2 cellular contexts compared by ENCODE assay signal in the genomic region with DNA sequence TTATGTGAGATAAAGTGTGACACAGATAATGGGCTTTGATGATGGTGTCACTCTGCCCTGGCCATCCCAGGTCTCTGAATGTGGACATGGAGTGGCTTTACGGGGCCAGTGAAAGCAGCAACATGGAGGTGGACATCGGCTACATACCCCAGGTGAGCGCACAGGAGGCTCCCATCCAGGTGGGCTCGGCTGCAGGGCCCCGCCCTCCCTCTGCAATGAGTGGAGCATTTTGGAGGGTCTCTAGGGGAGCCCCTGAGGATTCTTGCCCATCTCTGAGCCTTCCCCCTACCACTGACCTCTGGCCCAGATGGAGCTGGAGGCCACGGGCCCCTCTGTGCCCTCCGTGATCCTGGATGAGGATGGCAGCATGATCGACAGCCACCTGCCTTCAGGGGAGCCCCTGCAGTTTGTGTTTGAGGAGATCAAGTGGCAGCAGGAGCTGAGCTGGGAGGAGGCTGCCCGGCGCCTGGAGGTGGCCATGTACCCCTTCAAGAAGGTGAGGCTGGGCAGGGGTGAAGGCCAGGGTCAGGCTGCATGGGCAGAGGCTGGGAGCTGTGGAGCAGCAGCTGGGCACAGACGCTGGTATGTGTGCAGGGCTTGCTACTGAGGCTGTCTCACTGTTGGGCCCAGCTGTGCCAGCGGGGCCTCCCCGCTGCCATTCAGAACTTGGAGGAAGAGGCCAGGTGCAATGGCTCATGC.
TF ChIP-seq lines count a peak whose summit lies in the region.

No MANE protein-coding gene starts in this region.

TF ChIP-seq in K562, 482 proteins besides CTCF, POLR2A, EP300 and RAD21:
- TF ChIP-seq STAG1 (CRISPR knock-in tag; IDR thresholded peaks at IDR 0.05; ENCODE audit: borderline replicate concordance) (0 out of 2 replicates have a peak, but pooled peaks have one; percentile 7), RBFOX2 (IDR thresholded peaks at IDR 0.05; ENCODE audit: low read depth, low read length) (peak; percentile 7; the same call in 1 of the 2 replicates), SMARCB1 (IDR thresholded peaks at IDR 0.05; ENCODE audit: insufficient read length, low read depth) (no peak), FOXP1 (CRISPR knock-in tag; IDR thresholded peaks at IDR 0.05) (no peak), BHLHE40 (IDR thresholded peaks at IDR 0.05; ENCODE audit: low read length) (no peak), SRSF1 (IDR thresholded peaks at IDR 0.05; ENCODE audit: low read depth, low read length) (no peak), POLR2G (IDR thresholded peaks at IDR 0.05; ENCODE audit: low read depth, low read length) (peak; percentile 55; the same call in 1 of the 2 replicates), NR2C2 (CRISPR knock-in tag; IDR thresholded peaks at IDR 0.05) (no peak), NR2C2 (tag; IDR thresholded peaks at IDR 0.05) (no peak), ZNF75A (CRISPR knock-in tag; IDR thresholded peaks at IDR 0.05) (no peak)
- TF ChIP-seq, protein P1, sequence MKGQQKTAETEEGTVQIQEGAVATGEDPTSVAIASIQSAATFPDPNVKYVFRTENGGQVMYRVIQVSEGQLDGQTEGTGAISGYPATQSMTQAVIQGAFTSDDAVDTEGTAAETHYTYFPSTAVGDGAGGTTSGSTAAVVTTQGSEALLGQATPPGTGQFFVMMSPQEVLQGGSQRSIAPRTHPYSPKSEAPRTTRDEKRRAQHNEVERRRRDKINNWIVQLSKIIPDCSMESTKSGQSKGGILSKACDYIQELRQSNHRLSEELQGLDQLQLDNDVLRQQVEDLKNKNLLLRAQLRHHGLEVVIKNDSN (CRISPR knock-in tag; IDR thresholded peaks at IDR 0.05) = no peak
- TF ChIP-seq, protein P2, sequence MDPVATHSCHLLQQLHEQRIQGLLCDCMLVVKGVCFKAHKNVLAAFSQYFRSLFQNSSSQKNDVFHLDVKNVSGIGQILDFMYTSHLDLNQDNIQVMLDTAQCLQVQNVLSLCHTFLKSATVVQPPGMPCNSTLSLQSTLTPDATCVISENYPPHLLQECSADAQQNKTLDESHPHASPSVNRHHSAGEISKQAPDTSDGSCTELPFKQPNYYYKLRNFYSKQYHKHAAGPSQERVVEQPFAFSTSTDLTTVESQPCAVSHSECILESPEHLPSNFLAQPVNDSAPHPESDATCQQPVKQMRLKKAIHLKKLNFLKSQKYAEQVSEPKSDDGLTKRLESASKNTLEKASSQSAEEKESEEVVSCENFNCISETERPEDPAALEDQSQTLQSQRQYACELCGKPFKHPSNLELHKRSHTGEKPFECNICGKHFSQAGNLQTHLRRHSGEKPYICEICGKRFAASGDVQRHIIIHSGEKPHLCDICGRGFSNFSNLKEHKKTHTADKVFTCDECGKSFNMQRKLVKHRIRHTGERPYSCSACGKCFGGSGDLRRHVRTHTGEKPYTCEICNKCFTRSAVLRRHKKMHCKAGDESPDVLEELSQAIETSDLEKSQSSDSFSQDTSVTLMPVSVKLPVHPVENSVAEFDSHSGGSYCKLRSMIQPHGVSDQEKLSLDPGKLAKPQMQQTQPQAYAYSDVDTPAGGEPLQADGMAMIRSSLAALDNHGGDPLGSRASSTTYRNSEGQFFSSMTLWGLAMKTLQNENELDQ (CRISPR knock-in tag; IDR thresholded peaks at IDR 0.05; ENCODE audit: borderline replicate concordance) = no peak
- TF ChIP-seq, protein P3, sequence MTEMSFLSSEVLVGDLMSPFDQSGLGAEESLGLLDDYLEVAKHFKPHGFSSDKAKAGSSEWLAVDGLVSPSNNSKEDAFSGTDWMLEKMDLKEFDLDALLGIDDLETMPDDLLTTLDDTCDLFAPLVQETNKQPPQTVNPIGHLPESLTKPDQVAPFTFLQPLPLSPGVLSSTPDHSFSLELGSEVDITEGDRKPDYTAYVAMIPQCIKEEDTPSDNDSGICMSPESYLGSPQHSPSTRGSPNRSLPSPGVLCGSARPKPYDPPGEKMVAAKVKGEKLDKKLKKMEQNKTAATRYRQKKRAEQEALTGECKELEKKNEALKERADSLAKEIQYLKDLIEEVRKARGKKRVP (CRISPR knock-in tag; IDR thresholded peaks at IDR 0.05) = no peak

TF ChIP-seq in neural cell, 6 proteins besides CTCF, POLR2A, EP300 and RAD21:
- TF ChIP-seq SMC3 (conservative IDR thresholded peaks at IDR 0.05; ENCODE audit: poor library complexity) = no peak
- TF ChIP-seq, protein P4, sequence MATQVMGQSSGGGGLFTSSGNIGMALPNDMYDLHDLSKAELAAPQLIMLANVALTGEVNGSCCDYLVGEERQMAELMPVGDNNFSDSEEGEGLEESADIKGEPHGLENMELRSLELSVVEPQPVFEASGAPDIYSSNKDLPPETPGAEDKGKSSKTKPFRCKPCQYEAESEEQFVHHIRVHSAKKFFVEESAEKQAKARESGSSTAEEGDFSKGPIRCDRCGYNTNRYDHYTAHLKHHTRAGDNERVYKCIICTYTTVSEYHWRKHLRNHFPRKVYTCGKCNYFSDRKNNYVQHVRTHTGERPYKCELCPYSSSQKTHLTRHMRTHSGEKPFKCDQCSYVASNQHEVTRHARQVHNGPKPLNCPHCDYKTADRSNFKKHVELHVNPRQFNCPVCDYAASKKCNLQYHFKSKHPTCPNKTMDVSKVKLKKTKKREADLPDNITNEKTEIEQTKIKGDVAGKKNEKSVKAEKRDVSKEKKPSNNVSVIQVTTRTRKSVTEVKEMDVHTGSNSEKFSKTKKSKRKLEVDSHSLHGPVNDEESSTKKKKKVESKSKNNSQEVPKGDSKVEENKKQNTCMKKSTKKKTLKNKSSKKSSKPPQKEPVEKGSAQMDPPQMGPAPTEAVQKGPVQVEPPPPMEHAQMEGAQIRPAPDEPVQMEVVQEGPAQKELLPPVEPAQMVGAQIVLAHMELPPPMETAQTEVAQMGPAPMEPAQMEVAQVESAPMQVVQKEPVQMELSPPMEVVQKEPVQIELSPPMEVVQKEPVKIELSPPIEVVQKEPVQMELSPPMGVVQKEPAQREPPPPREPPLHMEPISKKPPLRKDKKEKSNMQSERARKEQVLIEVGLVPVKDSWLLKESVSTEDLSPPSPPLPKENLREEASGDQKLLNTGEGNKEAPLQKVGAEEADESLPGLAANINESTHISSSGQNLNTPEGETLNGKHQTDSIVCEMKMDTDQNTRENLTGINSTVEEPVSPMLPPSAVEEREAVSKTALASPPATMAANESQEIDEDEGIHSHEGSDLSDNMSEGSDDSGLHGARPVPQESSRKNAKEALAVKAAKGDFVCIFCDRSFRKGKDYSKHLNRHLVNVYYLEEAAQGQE (IDR thresholded peaks at IDR 0.05; ENCODE audit: borderline replicate concordance) = no peak
- TF ChIP-seq POLR2AphosphoS5 (IDR thresholded peaks at IDR 0.05) = no peak
- TF ChIP-seq TAF1 (IDR thresholded peaks at IDR 0.05; ENCODE audit: low read depth) = no peak
- TF ChIP-seq MXI1 (conservative IDR thresholded peaks at IDR 0.05; ENCODE audit: poor library complexity, severe bottlenecking) = no peak
- TF ChIP-seq EZH2 (IDR thresholded peaks at IDR 0.05; ENCODE audit: borderline replicate concordance, insufficient read depth, low read length, poor library complexity, severe bottlenecking) = no peak
